8 cellular contexts compared by ENCODE assay signal in the genomic region with DNA sequence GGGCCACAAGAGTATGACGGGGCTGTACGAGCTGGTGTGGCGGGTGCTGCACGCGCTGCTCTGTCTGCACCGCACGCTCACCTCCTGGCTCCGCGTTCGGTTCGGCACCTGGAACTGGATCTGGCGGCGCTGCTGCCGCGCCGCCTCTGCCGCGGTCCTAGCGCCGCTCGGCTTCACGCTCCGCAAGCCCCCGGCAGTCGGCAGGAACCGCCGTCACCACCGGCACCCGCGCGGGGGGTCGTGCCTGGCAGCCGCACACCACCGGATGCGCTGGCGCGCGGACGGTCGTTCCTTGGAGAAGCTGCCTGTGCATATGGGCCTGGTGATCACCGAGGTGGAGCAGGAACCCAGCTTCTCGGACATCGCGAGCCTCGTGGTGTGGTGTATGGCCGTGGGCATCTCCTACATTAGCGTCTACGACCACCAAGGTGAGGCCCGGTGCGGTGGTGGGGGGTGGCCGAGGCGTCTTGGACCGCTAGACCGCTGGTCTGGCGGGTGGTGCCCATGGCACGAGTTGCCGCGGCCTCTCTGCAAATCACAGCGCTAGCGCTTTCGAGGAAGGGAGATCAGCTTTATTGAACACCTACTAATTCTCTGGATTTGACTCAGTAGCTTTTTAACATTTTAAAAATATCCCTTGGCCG. TPM values are rescaled to one million over a fixed set of nuclear protein-coding genes. Genes with fewer than 3 reads are reported as not detected.
DNase-seq lines count a peak whose midpoint lies in the region; ATAC-seq and TF ChIP-seq lines count a peak whose summit lies in the region.
"Not testable (repeated sequence)": the region's sequence is repeated elsewhere in the genome, so short reads cannot be mapped to it uniquely, and the experiment has no call there.

No MANE protein-coding gene starts in this region.

- peaks cover 62% of the 10 kb centered on the region for H3K4me1 Mint-ChIP-seq in activated naive CD4-positive, alpha-beta T cell treated with anti-CD3 and anti-CD28 coated beads, Interleukin-2, amount 50 U/mL, for 24 hours

- peak overlapping the region; percentile 78 for H3K4me3 ChIP-seq in PC-9
- peak overlapping the region; percentile 59 to 78 (median 78) for H3K4me3 ChIP-seq in fibroblast of lung (replicated peaks in 1 of 4; ENCODE audit: control extremely low read depth in 1 of 4, insufficient read depth in 1 of 4, low read depth in 3 of 4, low read length in 4 of 4)
- H3K4me3 ChIP-seq in mesendoderm (ENCODE audit: low read length), result peak overlapping the region; percentile 58

- in situ Hi-C loops in Caki2 (cut with HindIII; ENCODE audit: low pct_unique_long_range_greater_than_20kb, low sequenced_read_pairs), result not testable (repeated sequence)

- peak overlapping the region; percentile 88 for H3K56ac ChIP-seq in mesendoderm (ENCODE audit: low read length)

- not testable (repeated sequence) for H3K9me3 ChIP-seq in PC-9 (ENCODE audit: insufficient read depth, low read depth); fibroblast of lung (ENCODE audit: control insufficient read depth, insufficient read depth, low read depth, low read length)

- not testable (repeated sequence) for H4K8ac ChIP-seq in mesendoderm (ENCODE audit: low read depth, low read length)

- H3K4me2 ChIP-seq in PC-9 (peak overlapping the region; percentile 79), fibroblast of lung (ENCODE audit: extremely low read depth, insufficient read depth, low read length) (peak overlapping the region; percentile 32), mesendoderm (ENCODE audit: low read length) (peak overlapping the region; percentile 7)

- peaks cover 33% of the 10 kb centered on the region for H3K36me3 ChIP-seq in PC-9 (ENCODE audit: low read depth)
- not testable (repeated sequence) for H3K36me3 ChIP-seq in fibroblast of lung (ENCODE audit: control insufficient read depth, insufficient read depth, low read length); mesendoderm (ENCODE audit: control insufficient read depth, insufficient read depth, low read length)

- peak overlapping the region; percentile 80 for H3K9ac ChIP-seq in fibroblast of lung (ENCODE audit: insufficient read depth, low read length)
- peak overlapping the region; percentile 65 for H3K9ac ChIP-seq in mesendoderm (ENCODE audit: low read length)

- H3K36me3 Mint-ChIP-seq in activated naive CD4-positive, alpha-beta T cell treated with anti-CD3 and anti-CD28 coated beads, Interleukin-2, amount 50 U/mL, for 24 hours, result peaks cover 19% of the 10 kb centered on the region

- H3K23ac ChIP-seq in mesendoderm (ENCODE audit: low read length), result not testable (repeated sequence)

- peak overlapping the region; percentile 49 for H3K27ac ChIP-seq in PC-9
- peak overlapping the region; percentile 69 for H3K27ac ChIP-seq in fibroblast of lung (ENCODE audit: insufficient read depth, low read length)
- H3K27ac ChIP-seq in mesendoderm (ENCODE audit: low read depth, low read length), result not testable (repeated sequence)

- not testable (repeated sequence) for H3F3A ChIP-seq in PC-9 (ENCODE audit: insufficient read depth, low read depth)

- peak overlapping the region; percentile 98 for H3K27ac Mint-ChIP-seq in activated naive CD4-positive, alpha-beta T cell treated with anti-CD3 and anti-CD28 coated beads, Interleukin-2, amount 50 U/mL, for 24 hours

- WGBS in mesendoderm (ENCODE audit: extremely low coverage, insufficient coverage, low lambda C conversion rate), result no CpG with 5 or more reads among the region's 62 CpGs

- H3K9me2 ChIP-seq in PC-9 (ENCODE audit: insufficient read depth), result not testable (repeated sequence)

- CTCF ChIA-PET in PC-9 (lab: Charles Lee), result not testable (repeated sequence)

- H3K9me3 Mint-ChIP-seq in activated naive CD4-positive, alpha-beta T cell treated with anti-CD3 and anti-CD28 coated beads, Interleukin-2, amount 50 U/mL, for 24 hours, result not testable (repeated sequence)

- H3K27me3 ChIP-seq in PC-9 (ENCODE audit: insufficient read depth, low read depth); fibroblast of lung (ENCODE audit: control insufficient read depth, insufficient read depth, low read length); mesendoderm (ENCODE audit: insufficient read depth, low read length, poor library complexity): not testable (repeated sequence)

- H2AFZ ChIP-seq in PC-9, result peak overlapping the region; percentile 71; the same call in 1 of the 2 replicates
- not testable (repeated sequence) for H2AFZ ChIP-seq in fibroblast of lung (ENCODE audit: low read length)

- H2BK15ac ChIP-seq in mesendoderm (replicated peaks; ENCODE audit: low read depth), result not testable (repeated sequence)

- TF ChIP-seq CTCF in PC-9 (conservative IDR thresholded peaks at IDR 0.05); fibroblast of lung (conservative IDR thresholded peaks at IDR 0.05 in 1 of 2, IDR thresholded peaks at IDR 0.05 in 1 of 2; ENCODE audit: low read depth in 1 of 2, low read length in 2 of 2): not testable (repeated sequence)

- not testable (repeated sequence) for H4K5ac ChIP-seq in mesendoderm (ENCODE audit: low read length)

- not testable (repeated sequence) for H3K79me1 ChIP-seq in mesendoderm (ENCODE audit: low read length)

- not testable (repeated sequence) for H2AK5ac ChIP-seq in mesendoderm (ENCODE audit: low read length)

- peaks cover 32% of the 10 kb centered on the region for H4K20me1 ChIP-seq in PC-9 (ENCODE audit: insufficient read depth)
- not testable (repeated sequence) for H4K20me1 ChIP-seq in fibroblast of lung (ENCODE audit: control insufficient read depth, extremely low read depth, insufficient read depth, low read length)

- POLR2A ChIA-PET in PC-9 (lab: Charles Lee; ENCODE audit: unreplicated experiment), result interaction anchor here (0.5 to 0.7 kb wide), 2 partner anchors 139 to 1015 kb away, joined by 4 read pairs; no protein-coding TSS in a partner anchor

- H3K79me2 ChIP-seq in PC-9 (ENCODE audit: low read depth), result peaks cover 55% of the 10 kb centered on the region
- peaks cover 49% of the 10 kb centered on the region for H3K79me2 ChIP-seq in fibroblast of lung (ENCODE audit: control insufficient read depth, insufficient read depth, low read length)
- peaks cover 46% of the 10 kb centered on the region for H3K79me2 ChIP-seq in mesendoderm (ENCODE audit: control insufficient read depth, insufficient read depth, low read length)

- DNase-seq in Caki2 (ENCODE audit: low read depth), result peak; percentile 23
- DNase-seq in PC-9, result peak in 1 of 2 experiments; percentile 5
- DNase-seq in fibroblast of lung (ENCODE audit: low read depth in 2 of 2), result peak in 1 of 2 donors; percentile 16
- peak; percentile 42 for DNase-seq in mesendoderm
- peak; percentile 5 for DNase-seq in stimulated activated CD4-positive, alpha-beta T cell treated with anti-CD3 and anti-CD28 coated beads, Interleukin-1b, Interleukin-23, amount 100 ng/mL, for 48 hours

- H3K27me3 Mint-ChIP-seq in activated naive CD4-positive, alpha-beta T cell treated with anti-CD3 and anti-CD28 coated beads, Interleukin-2, amount 50 U/mL, for 24 hours, result not testable (repeated sequence)

- not testable (repeated sequence) for H2BK5ac ChIP-seq in mesendoderm (ENCODE audit: low read length)

- not testable (repeated sequence) for H3K4ac ChIP-seq in mesendoderm (ENCODE audit: low read depth, low read length)

- intact Hi-C loops in PC-9 (cut with micrococcal nuclease; ENCODE audit: unreplicated experiment), result loop anchor here (2.0 to 5.0 kb wide), 2 partner anchors 73 to 118 kb away; a partner anchor contains a TSS

- peak; percentile 10 for ATAC-seq in GM21367 (IDR thresholded peaks at IDR 0.05; ENCODE audit: unreplicated experiment)
- peak; percentile 12 for ATAC-seq in HG03103 (IDR thresholded peaks at IDR 0.05; ENCODE audit: low read depth, unreplicated experiment)

- H3K4me3 Mint-ChIP-seq in activated naive CD4-positive, alpha-beta T cell treated with anti-CD3 and anti-CD28 coated beads, Interleukin-2, amount 50 U/mL, for 24 hours, result peak overlapping the region; percentile 95

- H2BK120ac ChIP-seq in mesendoderm (ENCODE audit: low read depth, low read length), result not testable (repeated sequence)

- not testable (repeated sequence) for H3K18ac ChIP-seq in mesendoderm (ENCODE audit: low read length)

- H3K4me1 ChIP-seq in PC-9 (replicated peaks; ENCODE audit: insufficient read depth), result peaks cover 26% of the 10 kb centered on the region
- not testable (repeated sequence) for H3K4me1 ChIP-seq in fibroblast of lung (ENCODE audit: control insufficient read depth, extremely low read depth, insufficient read depth, low read length); mesendoderm (ENCODE audit: control insufficient read depth, low read depth, low read length)

- not testable (repeated sequence) for BruUV-seq in PC-9 (replicated peaks; lab: Mats Ljungman, UMichigan)

RNA-seq across cellular contexts. Expression of a gene that starts 0.5 kb away (rescaled TPM):
- total RNA-seq in Caki2 (2014; rRNA removed; shearing (Covaris generic); ENCODE audit: low replicate concordance), result 21.0 and 23.6 TPM in 2 replicates
- total RNA-seq in PC-9 (2021), result 17.0 and 22.2 TPM in 2 replicates
- total RNA-seq in fibroblast of lung, result 11.6 and 15.4 TPM in 2 replicates
- 29.8 and 32.9 TPM in 2 replicates for polyA plus RNA-seq in fibroblast of lung
- polyA plus RNA-seq in fibroblast of lung (2012), result 30.6 and 33.8 TPM in 2 replicates
- polyA minus RNA-seq in fibroblast of lung (ENCODE audit: low replicate concordance), result 6.6 and 9.2 TPM in 2 replicates
- 53.2 TPM for polyA plus RNA-seq in mesendoderm (2013, experiment 1 of 2)
- polyA plus RNA-seq in mesendoderm (2013, experiment 2 of 2), result 52.3 TPM

Comparison
In these comparisons a context has a peak if more than half of its experiments do, and no peak if none do; other contexts are left out.
1. H3K4me2 ChIP-seq: peak in every context shown above with its lines; median percentile 79 in PC-9; 32 in fibroblast of lung; 7 in mesendoderm.